ENCODE assay signal across 8 cellular contexts in genomic region chr2:119366649-119367471, GRCh38. TPM values are rescaled to one million over a fixed set of nuclear protein-coding genes. Genes with fewer than 3 reads are reported as not detected.
DNase-seq lines count a peak whose midpoint lies in the region; ATAC-seq and TF ChIP-seq lines count a peak whose summit lies in the region.

C2orf76 (minus strand) TSS chr2:119366834; CDS start chr2:119339959, 26,875 bp downstream.
DBI (plus strand) TSS chr2:119366977; CDS start chr2:119367052, 75 bp downstream.

- TF ChIP-seq CTCF in colonic mucosa (IDR thresholded peaks at IDR 0.05), result no peak

- intact Hi-C loops in colonic mucosa (cut with DNase I), result loop anchor here (10.0 kb wide), 1 partner anchor 52 kb away; no protein-coding TSS in a partner anchor

- H3K27me3 ChIP-seq in colonic mucosa, result no peaks in the 10 kb centered on the region
- no peaks in the 10 kb centered on the region for H3K27me3 ChIP-seq in layer of hippocampus (ENCODE audit: control insufficient read depth, insufficient read depth, low read length)

- no peaks in the 10 kb centered on the region for H3K9me3 ChIP-seq in colonic mucosa

- H3K27ac ChIP-seq in colonic mucosa, result peak within 1 kb of the TSS; percentile 95
- peak within 1 kb of the TSS; percentile 91 for H3K27ac ChIP-seq in layer of hippocampus (ENCODE audit: low read depth, low read length)

- H3K9ac ChIP-seq in colonic mucosa (ENCODE audit: low read depth in 2 of 2, low read length in 2 of 2), result peak within 1 kb of the TSS; percentile 91 to 94

- H3K4me1 ChIP-seq in colonic mucosa, result no peaks in the 10 kb centered on the region

- DNase-seq in Ammon's horn (ENCODE audit: low spot score) (peak; percentile 98), GM19238 (ENCODE audit: insufficient read length, low spot score) (peak; percentile 90), NCI-H524 (lab: John Stamatoyannopoulos, UW) (peak; percentile 90 to 95), colonic mucosa (peak; percentile 97)
- peak; percentile 94 for DNase-seq in activated CD4-positive, alpha-beta T cell treated with anti-CD3 and anti-CD28 coated beads for 48 hours
- DNase-seq in stimulated activated CD4-positive, alpha-beta T cell treated with anti-CD3 and anti-CD28 coated beads, Interleukin-1b, Interleukin-23, amount 100 ng/mL, for 4 hours (ENCODE audit: low read depth in 2 of 2), result peak; percentile 85 to 87

- peak; percentile 92 for ATAC-seq in HG03442 (IDR thresholded peaks at IDR 0.05; ENCODE audit: unreplicated experiment)

- H3K36me3 ChIP-seq in colonic mucosa, result peaks cover 21% of the 10 kb centered on the region

- peak within 1 kb of the TSS; percentile 72 for H3K4me3 ChIP-seq in colonic mucosa

RNA-seq across cellular contexts. Expression of gene C2orf76, which starts in this region (rescaled TPM):
- 1 to 10 TPM; 4.7 to 6.6 TPM for total RNA-seq in colonic mucosa

RNA-seq across cellular contexts. Expression of gene DBI, which starts in this region (rescaled TPM):
- 100 to 1,000 TPM; 275 to 291 TPM for total RNA-seq in colonic mucosa

Comparison
In these comparisons a context has a peak if more than half of its experiments do, and no peak if none do; other contexts are left out.
1. Peak in every context shown above with its lines: DNase-seq, ATAC-seq, H3K4me3 ChIP-seq and H3K27ac ChIP-seq.